ENCODE assay signal across 28 cellular contexts in genomic region chr2:104040739-104041138, GRCh38.
"Had no signal": no experiment of that assay in that cellular context is flagged by ENCODE, and none has a peak within 500 bp of the region (broad histone marks: within the 10 kb centered on the region; RNA-seq: fewer than 3 reads in every experiment).

No MANE protein-coding gene starts in this region.

- ATAC-seq: esophagus mucosa; gastrocnemius medialis; left cardiac atrium; left lung; naive thymus-derived CD4-positive, alpha-beta T cell; right lobe of liver; stimulated activated naive B cell treated with anti-CD40 and anti-IgM and Interleukin-4, amounts not matched to agents 10 μg/mL and 1 μg/mL and 100 μg/mL, for 72 hours; upper lobe of right lung had no signal

- H3K27me3 Mint-ChIP-seq: dendritic cell treated with granulocyte-macrophage colony-stimulating factor and Interleukin-4, amounts not matched to agents 40 ng/mL and 50 ng/mL, for 4 days; naive thymus-derived CD4-positive, alpha-beta T cell; stimulated activated naive B cell treated with anti-CD40 and anti-IgM and Interleukin-4, amounts not matched to agents 10 μg/mL and 1 μg/mL and 100 μg/mL, for 72 hours; stimulated activated naive CD8-positive, alpha-beta T cell treated with anti-CD3 and anti-CD28 coated beads, Interleukin-15, Interleukin-2, amounts not matched to agents 100 ng/mL and 50 ng/mL, for 24 hours had no signal

- H3K4me1 ChIP-seq: colonic mucosa, left lung, right lobe of liver, suprapubic skin, transverse colon, upper lobe of right lung, uterus had no signal

- FAIRE-seq: small intestine had no signal

- H3K9me3 ChIP-seq: colonic mucosa, gastrocnemius medialis, left lung, ovary, right lobe of liver, suprapubic skin, transverse colon, upper lobe of right lung, uterus had no signal

- H3K4me3 ChIP-seq: colonic mucosa, gastrocnemius medialis, left lung, ovary, right lobe of liver, suprapubic skin, transverse colon, upper lobe of right lung, uterus had no signal

- H3K27ac Mint-ChIP-seq: dendritic cell treated with granulocyte-macrophage colony-stimulating factor and Interleukin-4, amounts not matched to agents 40 ng/mL and 50 ng/mL, for 4 days; endodermal cell; naive thymus-derived CD4-positive, alpha-beta T cell; nephron; stimulated activated naive B cell treated with anti-CD40 and anti-IgM and Interleukin-4, amounts not matched to agents 10 μg/mL and 1 μg/mL and 100 μg/mL, for 72 hours; stimulated activated naive CD8-positive, alpha-beta T cell treated with anti-CD3 and anti-CD28 coated beads, Interleukin-15, Interleukin-2, amounts not matched to agents 100 ng/mL and 50 ng/mL, for 24 hours had no signal

- DNase-seq: colonic mucosa; effector CD8-positive, alpha-beta T cell; endodermal cell; foreskin fibroblast; gastrocnemius medialis; head of caudate nucleus; left cardiac atrium; left lung; mesenchymal stem cell; midbrain; naive thymus-derived CD4-positive, alpha-beta T cell; nucleus accumbens; ovary; posterior cingulate gyrus; right lobe of liver; small intestine; stimulated activated CD4-positive, alpha-beta T cell treated with anti-CD3 and anti-CD28 coated beads, Interleukin-15, amount 100 ng/mL, for 24 hours; stimulated activated CD4-positive, alpha-beta T cell treated with anti-CD3 and anti-CD28 coated beads, Interleukin-2, amount 100 ng/mL, for 48 hours; stimulated activated naive B cell treated with anti-CD40 and anti-IgM and Interleukin-4, amounts not matched to agents 10 μg/mL and 1 μg/mL and 100 μg/mL, for 72 hours; transverse colon; upper lobe of right lung; uterus had no signal

- H3K36me3 ChIP-seq: colonic mucosa, gastrocnemius medialis, left lung, ovary, right lobe of liver, suprapubic skin, transverse colon, upper lobe of right lung, uterus had no signal

- H3K4me1 Mint-ChIP-seq: naive thymus-derived CD4-positive, alpha-beta T cell; stimulated activated naive B cell treated with anti-CD40 and anti-IgM and Interleukin-4, amounts not matched to agents 10 μg/mL and 1 μg/mL and 100 μg/mL, for 72 hours had no signal

- H3K36me3 Mint-ChIP-seq: naive thymus-derived CD4-positive, alpha-beta T cell; stimulated activated naive B cell treated with anti-CD40 and anti-IgM and Interleukin-4, amounts not matched to agents 10 μg/mL and 1 μg/mL and 100 μg/mL, for 72 hours had no signal

- H3K27me3 ChIP-seq: colonic mucosa, gastrocnemius medialis, left lung, ovary, right lobe of liver, suprapubic skin, transverse colon, upper lobe of right lung, uterus had no signal

- H3K9me3 Mint-ChIP-seq: dendritic cell treated with granulocyte-macrophage colony-stimulating factor and Interleukin-4, amounts not matched to agents 40 ng/mL and 50 ng/mL, for 4 days; endodermal cell; nephron had no signal

- H3K27ac ChIP-seq: colonic mucosa, epithelial cell of prostate, gastrocnemius medialis, left lung, ovary, right lobe of liver, suprapubic skin, transverse colon, upper lobe of right lung, uterus had no signal

- H3K4me3 Mint-ChIP-seq: dendritic cell treated with granulocyte-macrophage colony-stimulating factor and Interleukin-4, amounts not matched to agents 40 ng/mL and 50 ng/mL, for 4 days; endodermal cell; naive thymus-derived CD4-positive, alpha-beta T cell; nephron; stimulated activated naive B cell treated with anti-CD40 and anti-IgM and Interleukin-4, amounts not matched to agents 10 μg/mL and 1 μg/mL and 100 μg/mL, for 72 hours; stimulated activated naive CD8-positive, alpha-beta T cell treated with anti-CD3 and anti-CD28 coated beads, Interleukin-15, Interleukin-2, amounts not matched to agents 100 ng/mL and 50 ng/mL, for 24 hours had no signal
